1 cellular context compared by ENCODE assay signal in genomic region chr16:84724619-84725307, GRCh38.
TF ChIP-seq lines count a peak whose summit lies in the region.

No MANE protein-coding gene starts in this region.

TF ChIP-seq in GM23338, 12 proteins besides CTCF, POLR2A, EP300 and RAD21 (continued from another document):
- TF ChIP-seq ZNF462 (CRISPR knock-in tag; IDR thresholded peaks at IDR 0.05) (no peak), EZH2phosphoT487 (IDR thresholded peaks at IDR 0.05; ENCODE audit: unreplicated experiment) (no peak), JUNB (IDR thresholded peaks at IDR 0.05; ENCODE audit: unreplicated experiment) (no peak), NANOG (IDR thresholded peaks at IDR 0.05; ENCODE audit: borderline replicate concordance) (no peak), STAT1 (IDR thresholded peaks at IDR 0.05; ENCODE audit: unreplicated experiment) (no peak), REST (IDR thresholded peaks at IDR 0.05; ENCODE audit: unreplicated experiment) (no peak), CREB1 (CRISPR knock-in tag; IDR thresholded peaks at IDR 0.05; ENCODE audit: low read depth) (no peak), ETS1 (IDR thresholded peaks at IDR 0.05) (no peak), EZH2 (IDR thresholded peaks at IDR 0.05; ENCODE audit: low read depth, unreplicated experiment) (no peak), ZNF114 (CRISPR knock-in tag; IDR thresholded peaks at IDR 0.05) (no peak)
